Comparison of ENCODE assay signal across 15 cellular contexts in genomic region chr10:23754179-23754578, GRCh38.
"Had no signal": no experiment of that assay in that cellular context is flagged by ENCODE, and none has a peak within 500 bp of the region (broad histone marks: within the 10 kb centered on the region; RNA-seq: fewer than 3 reads in every experiment).

No MANE protein-coding gene starts in this region.

- H3K9me3 Mint-ChIP-seq: activated CD4-positive, alpha-beta T cell treated with anti-CD3 and anti-CD28 coated beads, Interleukin-2, amount 10 ng/mL, durations not matched to agents 7 days and 5 days; activated naive CD8-positive, alpha-beta T cell treated with anti-CD3 and anti-CD28 coated beads, Interleukin-2, amount 10 ng/mL, durations not matched to agents 7 days and 5 days; activated T-helper 1 cell treated with anti-CD3 and anti-CD28 coated beads, Interleukin-12 subunit alpha, Interleukin-12 subunit beta, Interleukin-2, Interleukin-4 antibody, amounts not matched to agents 30 ng/mL and 10 ng/mL and 1 ng/mL, durations not matched to agents 14 hours and 24 hours and 36 hours; naive thymus-derived CD4-positive, alpha-beta T cell; stimulated activated memory B cell treated with anti-CD40 and anti-IgM and Interleukin-4, amounts not matched to agents 10 μg/mL and 1 μg/mL and 100 μg/mL, for 72 hours had no signal

- H3K36me3 ChIP-seq: brain microvascular endothelial cell, neutrophil, tibial artery, vagina had no signal

- H3K79me2 ChIP-seq: parathyroid adenoma had no signal

- H3K4me3 Mint-ChIP-seq: activated CD4-positive, alpha-beta T cell treated with anti-CD3 and anti-CD28 coated beads, Interleukin-2, amount 10 ng/mL, durations not matched to agents 7 days and 5 days; activated naive CD8-positive, alpha-beta T cell treated with anti-CD3 and anti-CD28 coated beads, Interleukin-2, amount 10 ng/mL, durations not matched to agents 7 days and 5 days; activated T-helper 1 cell treated with anti-CD3 and anti-CD28 coated beads, Interleukin-12 subunit alpha, Interleukin-12 subunit beta, Interleukin-2, Interleukin-4 antibody, amounts not matched to agents 30 ng/mL and 10 ng/mL and 1 ng/mL, durations not matched to agents 14 hours and 24 hours and 36 hours; naive thymus-derived CD4-positive, alpha-beta T cell; stimulated activated memory B cell treated with anti-CD40 and anti-IgM and Interleukin-4, amounts not matched to agents 10 μg/mL and 1 μg/mL and 100 μg/mL, for 72 hours had no signal

- H3K27ac ChIP-seq: brain microvascular endothelial cell, neutrophil, parathyroid adenoma, tibial artery, vagina had no signal

- H3K36me3 Mint-ChIP-seq: activated naive CD8-positive, alpha-beta T cell treated with anti-CD3 and anti-CD28 coated beads, Interleukin-2, amount 10 ng/mL, durations not matched to agents 7 days and 5 days; naive thymus-derived CD4-positive, alpha-beta T cell; stimulated activated memory B cell treated with anti-CD40 and anti-IgM and Interleukin-4, amounts not matched to agents 10 μg/mL and 1 μg/mL and 100 μg/mL, for 72 hours had no signal

- H3K9ac ChIP-seq: parathyroid adenoma had no signal

- H3K4me1 Mint-ChIP-seq: activated CD4-positive, alpha-beta T cell treated with anti-CD3 and anti-CD28 coated beads, Interleukin-2, amount 10 ng/mL, durations not matched to agents 7 days and 5 days; activated naive CD8-positive, alpha-beta T cell treated with anti-CD3 and anti-CD28 coated beads, Interleukin-2, amount 10 ng/mL, durations not matched to agents 7 days and 5 days; naive thymus-derived CD4-positive, alpha-beta T cell; stimulated activated memory B cell treated with anti-CD40 and anti-IgM and Interleukin-4, amounts not matched to agents 10 μg/mL and 1 μg/mL and 100 μg/mL, for 72 hours had no signal

- H3K27me3 ChIP-seq: brain microvascular endothelial cell, tibial artery, vagina had no signal

- H3K27ac Mint-ChIP-seq: activated CD4-positive, alpha-beta T cell treated with anti-CD3 and anti-CD28 coated beads, Interleukin-2, amount 10 ng/mL, durations not matched to agents 7 days and 5 days; activated naive CD8-positive, alpha-beta T cell treated with anti-CD3 and anti-CD28 coated beads, Interleukin-2, amount 10 ng/mL, durations not matched to agents 7 days and 5 days; activated T-helper 1 cell treated with anti-CD3 and anti-CD28 coated beads, Interleukin-12 subunit alpha, Interleukin-12 subunit beta, Interleukin-2, Interleukin-4 antibody, amounts not matched to agents 30 ng/mL and 10 ng/mL and 1 ng/mL, durations not matched to agents 14 hours and 24 hours and 36 hours; naive thymus-derived CD4-positive, alpha-beta T cell; stimulated activated memory B cell treated with anti-CD40 and anti-IgM and Interleukin-4, amounts not matched to agents 10 μg/mL and 1 μg/mL and 100 μg/mL, for 72 hours had no signal

- DNase-seq: activated CD4-positive, alpha-beta T cell treated with anti-CD3 and anti-CD28 coated beads, Interleukin-2, amount 10 ng/mL, durations not matched to agents 7 days and 5 days; activated CD4-positive, CD25-positive, alpha-beta regulatory T cell; activated naive CD8-positive, alpha-beta T cell treated with anti-CD3 and anti-CD28 coated beads, Interleukin-2, amount 10 ng/mL, durations not matched to agents 7 days and 5 days; brain microvascular endothelial cell; erythroblast; mucosa of descending colon; naive thymus-derived CD4-positive, alpha-beta T cell; T-helper 2 cell; tibial artery had no signal

- H3K4me1 ChIP-seq: parathyroid adenoma, tibial artery, vagina had no signal

- H3K27me3 Mint-ChIP-seq: activated CD4-positive, alpha-beta T cell treated with anti-CD3 and anti-CD28 coated beads, Interleukin-2, amount 10 ng/mL, durations not matched to agents 7 days and 5 days had no signal

- H3K4me3 ChIP-seq: mucosa of descending colon, tibial artery, vagina had no signal

- H3K9me3 ChIP-seq: mucosa of descending colon, neutrophil, tibial artery, vagina had no signal

- ATAC-seq: left lobe of liver; mucosa of descending colon; naive thymus-derived CD4-positive, alpha-beta T cell; stimulated activated memory B cell treated with anti-CD40 and anti-IgM and Interleukin-4, amounts not matched to agents 10 μg/mL and 1 μg/mL and 100 μg/mL, for 72 hours had no signal
